22 cellular contexts compared by ENCODE assay signal in genomic region chr2:157809212-157809611, GRCh38.
DNase-seq lines count a peak whose midpoint lies in the region; ATAC-seq and TF ChIP-seq lines count a peak whose summit lies in the region.
"Had no signal": no experiment of that assay in that cellular context is flagged by ENCODE, and none has a peak within 500 bp of the region (broad histone marks: within the 10 kb centered on the region; RNA-seq: fewer than 3 reads in every experiment).

No MANE protein-coding gene starts in this region.

- H3K36me3 ChIP-seq in fibroblast of lung (ENCODE audit: control insufficient read depth, insufficient read depth, low read length), result no peaks in the 10 kb centered on the region
- H3K36me3 ChIP-seq: cardiac muscle cell, gastroesophageal sphincter had no signal

- H3K4me3 Mint-ChIP-seq in activated CD4-positive, alpha-beta memory T cell treated with anti-CD3 and anti-CD28 coated beads, Interleukin-2, amount 10 ng/mL, durations not matched to agents 7 days and 5 days, result no peak overlapping the region
- H3K4me3 Mint-ChIP-seq: activated naive CD4-positive, alpha-beta T cell treated with anti-CD3 and anti-CD28 coated beads, Interleukin-2, amount 10 ng/mL, durations not matched to agents 7 days and 5 days; nephron progenitor cell; T-helper 17 cell had no signal

- no peak overlapping the region for H3K27ac Mint-ChIP-seq in activated CD4-positive, alpha-beta memory T cell treated with anti-CD3 and anti-CD28 coated beads, Interleukin-2, amount 10 ng/mL, durations not matched to agents 7 days and 5 days
- H3K27ac Mint-ChIP-seq: activated naive CD4-positive, alpha-beta T cell treated with anti-CD3 and anti-CD28 coated beads, Interleukin-2, amount 10 ng/mL, durations not matched to agents 7 days and 5 days; nephron progenitor cell; T-helper 17 cell had no signal

- H3K27me3 ChIP-seq in fibroblast of lung (ENCODE audit: control insufficient read depth, insufficient read depth, low read length), result no peaks in the 10 kb centered on the region
- H3K27me3 ChIP-seq: cardiac muscle cell, gastroesophageal sphincter had no signal

- H3K27ac ChIP-seq in fibroblast of lung (ENCODE audit: insufficient read depth, low read length), result peak overlapping the region; percentile 32
- H3K27ac ChIP-seq: cardiac muscle cell, gastroesophageal sphincter had no signal

- H3K36me3 Mint-ChIP-seq in activated CD4-positive, alpha-beta memory T cell treated with anti-CD3 and anti-CD28 coated beads, Interleukin-2, amount 10 ng/mL, durations not matched to agents 7 days and 5 days (ENCODE audit: low read depth), result peaks cover 40% of the 10 kb centered on the region

- CTCF ChIA-PET in activated CD4-positive, alpha-beta memory T cell treated with anti-CD3 and anti-CD28 coated beads, Interleukin-2, amount 10 ng/mL, durations not matched to agents 7 days and 5 days (lab: Charles Lee), result no interaction called here

- no peaks in the 10 kb centered on the region for H3K9me3 Mint-ChIP-seq in activated CD4-positive, alpha-beta memory T cell treated with anti-CD3 and anti-CD28 coated beads, Interleukin-2, amount 10 ng/mL, durations not matched to agents 7 days and 5 days
- H3K9me3 Mint-ChIP-seq: activated naive CD4-positive, alpha-beta T cell treated with anti-CD3 and anti-CD28 coated beads, Interleukin-2, amount 10 ng/mL, durations not matched to agents 7 days and 5 days; nephron progenitor cell had no signal

- TF ChIP-seq CTCF in fibroblast of lung (conservative IDR thresholded peaks at IDR 0.05 in 1 of 2, IDR thresholded peaks at IDR 0.05 in 1 of 2; ENCODE audit: low read depth in 1 of 2, low read length in 2 of 2), result no peak

- H3K4me2 ChIP-seq in fibroblast of lung (ENCODE audit: extremely low read depth, insufficient read depth, low read length), result no peak overlapping the region

- no peak overlapping the region for H3K4me3 ChIP-seq in fibroblast of lung (replicated peaks in 1 of 4; ENCODE audit: control extremely low read depth in 1 of 4, insufficient read depth in 1 of 4, low read depth in 3 of 4, low read length in 4 of 4)
- H3K4me3 ChIP-seq: cardiac muscle cell, gastroesophageal sphincter had no signal

- H3K9ac ChIP-seq in fibroblast of lung (ENCODE audit: insufficient read depth, low read length), result no peak overlapping the region

- DNase-seq in GM03348 (ENCODE audit: low spot score) (peak; percentile 35), fibroblast of lung (ENCODE audit: low read depth in 2 of 2) (peak; percentile 82 to 93), renal cortical epithelial cell (ENCODE audit: low read depth) (peak; percentile 45), SHP77 treated with DMSO at 0.1 percent for 48 hours (lab: John Stamatoyannopoulos, UW) (no peak)
- DNase-seq in activated CD4-positive, alpha-beta memory T cell treated with anti-CD3 and anti-CD28 coated beads, Interleukin-2, amount 10 ng/mL, durations not matched to agents 7 days and 5 days, result no peak
- DNase-seq in activated T-cell treated with anti-CD3 and anti-CD28 coated beads, Interleukin-2, amount 50 U/mL, for 48 hours, result no peak
- DNase-seq: activated naive CD4-positive, alpha-beta T cell treated with anti-CD3 and anti-CD28 coated beads, Interleukin-2, amount 10 ng/mL, durations not matched to agents 7 days and 5 days; C1 segment of cervical spinal cord; effector memory CD4-positive, alpha-beta T cell; mammary epithelial cell; MM.1S; NCI-H2029 treated with DMSO at 0.1 percent for 48 hours; NCI-H524 treated with DMSO at 0.1 percent for 48 hours; nephron progenitor cell; RPMI8226; stimulated activated CD4-positive, alpha-beta T cell treated with anti-CD3 and anti-CD28 coated beads, Interleukin-2, amount 100 ng/mL, for 24 hours; substantia nigra; T-helper 17 cell had no signal

- no peaks in the 10 kb centered on the region for H3K9me3 ChIP-seq in fibroblast of lung (ENCODE audit: control insufficient read depth, insufficient read depth, low read depth, low read length)
- H3K9me3 ChIP-seq: gastroesophageal sphincter had no signal

- H3K79me2 ChIP-seq in fibroblast of lung (ENCODE audit: control insufficient read depth, insufficient read depth, low read length), result peaks cover 2% of the 10 kb centered on the region

- peak; percentile 80 for ATAC-seq in SK-N-SH treated with all-trans-retinoic acid at 6 μM for 48 hours
- ATAC-seq: activated CD4-positive, CD25-positive, alpha-beta regulatory T cell treated with anti-CD3 and anti-CD28 coated beads, Interleukin-2, amount 50 U/mL, for 24 hours; T-helper 17 cell had no signal

- no peaks in the 10 kb centered on the region for H3K27me3 Mint-ChIP-seq in activated CD4-positive, alpha-beta memory T cell treated with anti-CD3 and anti-CD28 coated beads, Interleukin-2, amount 10 ng/mL, durations not matched to agents 7 days and 5 days
- H3K27me3 Mint-ChIP-seq: activated naive CD4-positive, alpha-beta T cell treated with anti-CD3 and anti-CD28 coated beads, Interleukin-2, amount 10 ng/mL, durations not matched to agents 7 days and 5 days; T-helper 17 cell had no signal

- H4K20me1 ChIP-seq in fibroblast of lung (ENCODE audit: control insufficient read depth, extremely low read depth, insufficient read depth, low read length), result no peaks in the 10 kb centered on the region

- H3K4me1 Mint-ChIP-seq in activated CD4-positive, alpha-beta memory T cell treated with anti-CD3 and anti-CD28 coated beads, Interleukin-2, amount 10 ng/mL, durations not matched to agents 7 days and 5 days, result peaks cover 24% of the 10 kb centered on the region

- no peak overlapping the region for H2AFZ ChIP-seq in fibroblast of lung (ENCODE audit: low read length)

- POLR2A ChIA-PET in activated CD4-positive, alpha-beta memory T cell treated with anti-CD3 and anti-CD28 coated beads, Interleukin-2, amount 10 ng/mL, durations not matched to agents 7 days and 5 days (lab: Charles Lee), result no interaction called here

- peaks cover 14% of the 10 kb centered on the region for H3K4me1 ChIP-seq in fibroblast of lung (ENCODE audit: control insufficient read depth, extremely low read depth, insufficient read depth, low read length)

TF ChIP-seq in SK-N-SH treated with all-trans-retinoic acid at 6 μM for 48 hours, 23 proteins besides CTCF, POLR2A, EP300 and RAD21 (continues in another document):
- TF ChIP-seq PATZ1 (CRISPR knock-in tag; IDR thresholded peaks at IDR 0.05; ENCODE audit: borderline replicate concordance) (peak; percentile 65; the same call in 1 of the 2 replicates), TOX (CRISPR knock-in tag; IDR thresholded peaks at IDR 0.05; ENCODE audit: borderline replicate concordance) (peak; percentile 40; the same call in 1 of the 2 replicates), CREB5 (CRISPR knock-in tag; IDR thresholded peaks at IDR 0.05; ENCODE audit: low read depth) (peak; percentile 81), SNAI2 (CRISPR knock-in tag; IDR thresholded peaks at IDR 0.05) (0 out of 2 replicates have a peak, but pooled peaks have one; percentile 56), ZFP3 (CRISPR knock-in tag; IDR thresholded peaks at IDR 0.05) (peak; percentile 56; the same call in 1 of the 2 replicates), ZC3H10 (CRISPR knock-in tag; IDR thresholded peaks at IDR 0.05) (peak; percentile 82), ZNF70 (CRISPR knock-in tag; IDR thresholded peaks at IDR 0.05) (no peak), TSHZ2 (CRISPR knock-in tag; IDR thresholded peaks at IDR 0.05) (peak; percentile 80; the same call in 1 of the 2 replicates)

Comparison
In these comparisons a context has a peak if more than half of its experiments do, and no peak if none do; other contexts are left out.
1. DNase-seq: peak in GM03348 (single experiment), fibroblast of lung (2 of 2) and renal cortical epithelial cell (single experiment); none in activated CD4-positive, alpha-beta memory T cell treated with anti-CD3 and anti-CD28 coated beads, Interleukin-2, amount 10 ng/mL, durations not matched to agents 7 days and 5 days (single experiment), SHP77 treated with DMSO at 0.1 percent for 48 hours (single experiment) and activated T-cell treated with anti-CD3 and anti-CD28 coated beads, Interleukin-2, amount 50 U/mL, for 48 hours (0 of 2).